Comparison of ENCODE assay signal across 12 cellular contexts in genomic region chr1:183029591-183030000, GRCh38. TPM values are rescaled to one million over a fixed set of nuclear protein-coding genes. Genes with fewer than 3 reads are reported as not detected.
DNase-seq lines count a peak whose midpoint lies in the region; ATAC-seq and TF ChIP-seq lines count a peak whose summit lies in the region.
"Had no signal": no experiment of that assay in that cellular context is flagged by ENCODE, and none has a peak within 500 bp of the region (broad histone marks: within the 10 kb centered on the region; RNA-seq: fewer than 3 reads in every experiment).

No MANE protein-coding gene starts in this region.

- H2BK15ac ChIP-seq in H9 (ENCODE audit: low read depth, low read length) = no peak overlapping the region

- no peak overlapping the region for H3K9ac ChIP-seq in H9 (ENCODE audit: extremely low read depth, insufficient read length, low read length)

- no peak for TF ChIP-seq POLR2A in vagina (IDR thresholded peaks at IDR 0.05)

- no peak overlapping the region for H2BK120ac ChIP-seq in H9 (ENCODE audit: low read depth, low read length, poor library complexity, severe bottlenecking)

- H2BK20ac ChIP-seq in H9 (ENCODE audit: low read depth, low read length, poor library complexity, severe bottlenecking) = no peak overlapping the region

- H3K23me2 ChIP-seq in H9 (ENCODE audit: insufficient read length, low read depth, low read length, poor library complexity, severe bottlenecking) = peaks cover 3% of the 10 kb centered on the region

- H3K9me3 Mint-ChIP-seq in effector memory CD8-positive, alpha-beta T cell = no peaks in the 10 kb centered on the region
- no peaks in the 10 kb centered on the region for H3K9me3 Mint-ChIP-seq in H9

- H3K27me3 Mint-ChIP-seq in effector memory CD8-positive, alpha-beta T cell = peaks cover 54 to 58% of the 10 kb centered on the region in 2 donors
- peaks cover 5% of the 10 kb centered on the region for H3K27me3 Mint-ChIP-seq in H9 (ENCODE audit: low read depth)

- no peak overlapping the region for H3K14ac ChIP-seq in H9 (ENCODE audit: insufficient read depth, low read length)

- H4K20me1 ChIP-seq in H9 (ENCODE audit: control insufficient read depth, insufficient read depth, insufficient read length) = no peaks in the 10 kb centered on the region

- H3K36me3 ChIP-seq in HEK293 (ENCODE audit: control insufficient read depth in 2 of 2, insufficient read depth in 1 of 2, low read length in 2 of 2) = peaks cover 0 to 4% of the 10 kb centered on the region in 2 experiments; a peak in 2 of 3 replicates
- no peaks in the 10 kb centered on the region for H3K36me3 ChIP-seq in vagina

- H3K27ac ChIP-seq in HEK293 (ENCODE audit: extremely low read depth, low read depth, low read length) = no peak overlapping the region
- H3K27ac ChIP-seq in vagina = no peak overlapping the region
- no peak overlapping the region for H3K27ac ChIP-seq in H9 (ENCODE audit: insufficient read length, low read depth, low read length)

- no peaks in the 10 kb centered on the region for H3K79me1 ChIP-seq in H9 (ENCODE audit: insufficient read depth, low read depth, low read length, poor library complexity, severe bottlenecking)

- no peak overlapping the region for H2BK12ac ChIP-seq in H9 (ENCODE audit: insufficient read length, low read depth, low read length)

- ATAC-seq in effector memory CD8-positive, alpha-beta T cell (replicated peaks) = no peak
- no peak for ATAC-seq in HG02973 (IDR thresholded peaks at IDR 0.05; ENCODE audit: unreplicated experiment)

- H3K79me2 ChIP-seq in H9 (ENCODE audit: insufficient read depth, low read length) = peaks cover 2% of the 10 kb centered on the region; the same call in 1 of the 2 replicates

- no peak overlapping the region for H4K91ac ChIP-seq in H9 (ENCODE audit: insufficient read length, low read depth, low read length)

- H3K36me3 Mint-ChIP-seq in effector memory CD8-positive, alpha-beta T cell (ENCODE audit: insufficient read depth) = peaks cover 3% of the 10 kb centered on the region
- H3K36me3 Mint-ChIP-seq in H9 (ENCODE audit: insufficient read depth in 1 of 3, low read depth in 3 of 3) = peaks cover 0 to 4% (median 3%) of the 10 kb centered on the region in 3 experiments; a peak in 2 of 7 replicates

- intact Hi-C loops in vagina (cut with DNase I) = loop anchor here (10.0 kb wide), 2 partner anchors 45 to 105 kb away; no protein-coding TSS in a partner anchor

- WGBS in H9 (ENCODE audit: extremely low coverage, insufficient read length, low lambda C conversion rate) = no CpG with 5 or more reads among the region's 3 CpGs

- H3K23ac ChIP-seq in H9 (ENCODE audit: insufficient read length, low read depth, low read length) = no peak overlapping the region

- TF ChIP-seq CTCF in HEK293 (tag by site-specific recombination; IDR thresholded peaks at IDR 0.05) (no peak), fibroblast of the aortic adventitia (IDR thresholded peaks at IDR 0.05; ENCODE audit: insufficient read depth, low read length) (no peak), vagina (IDR thresholded peaks at IDR 0.05) (no peak), H9 (conservative IDR thresholded peaks at IDR 0.05) (no peak)

- no peak overlapping the region for H3K4ac ChIP-seq in H9 (ENCODE audit: low read depth, low read length)

- H3K4me1 Mint-ChIP-seq in effector memory CD8-positive, alpha-beta T cell (ENCODE audit: low read depth in 2 of 2) = peaks cover 3 to 7% of the 10 kb centered on the region in 2 donors
- H3K4me1 Mint-ChIP-seq in H9 = peaks cover 63 to 69% of the 10 kb centered on the region in 2 experiments

- H3K27me3 ChIP-seq in vagina = no peaks in the 10 kb centered on the region
- no peaks in the 10 kb centered on the region for H3K27me3 ChIP-seq in H9 (ENCODE audit: insufficient read depth, low read length)

- no peak overlapping the region for H2AK5ac ChIP-seq in H9 (ENCODE audit: insufficient read length, low read length)

- no peak overlapping the region for H3K56ac ChIP-seq in H9 (ENCODE audit: insufficient read length, low read depth, low read length)

- H3K4me3 Mint-ChIP-seq in effector memory CD8-positive, alpha-beta T cell = no peak overlapping the region
- no peak overlapping the region for H3K4me3 Mint-ChIP-seq in H9

- H2AFZ ChIP-seq in H9 (ENCODE audit: low read length) = no peak overlapping the region

- DNase-seq in SW480 (ENCODE audit: low spot score) (peak; percentile 31), fibroblast of the aortic adventitia (ENCODE audit: low read depth) (peak; percentile 52), stromal cell of bone marrow (ENCODE audit: low read depth) (peak; percentile 34), vagina (ENCODE audit: extremely low spot score in 2 of 2) (no peak), H9 (no peak)
- no peak for DNase-seq in effector memory CD8-positive, alpha-beta T cell
- DNase-seq: activated CD4-positive, alpha-beta T cell treated with anti-CD3 and anti-CD28 coated beads, Interleukin-2, amount 50 U/mL, for 1 hour; activated naive CD4-positive, alpha-beta T cell treated with Interleukin-2 at 50 U/mL for 16 hours; retina; SHP77 had no signal

- H3K27ac Mint-ChIP-seq in effector memory CD8-positive, alpha-beta T cell = no peak overlapping the region
- H3K27ac Mint-ChIP-seq in H9 = no peak overlapping the region

- H2BK5ac ChIP-seq in H9 (ENCODE audit: insufficient read length, low read length) = no peak overlapping the region

- no peak overlapping the region for H3K4me2 ChIP-seq in H9 (ENCODE audit: insufficient read depth, insufficient read length, low read length)

- no peak overlapping the region for H3T11ph ChIP-seq in H9 (ENCODE audit: low read length)

- POLR2A ChIA-PET in HEK293 (lab: Yijun Ruan, JAX) = interaction anchor here (1.5 kb wide), 1 partner anchor 8 kb away, joined by 4 read pairs; no protein-coding TSS in a partner anchor

- H3K4me3 ChIP-seq in HEK293 (ENCODE audit: low read depth, low read length) (no peak overlapping the region), fibroblast of the aortic adventitia (ENCODE audit: low read depth, low read length) (peak overlapping the region; percentile 41), vagina (no peak overlapping the region)

- H3K4me1 ChIP-seq in HEK293 (ENCODE audit: control insufficient read depth, insufficient read depth, low read length) (peaks cover 33% of the 10 kb centered on the region), vagina (peaks cover 70% of the 10 kb centered on the region), H9 (ENCODE audit: insufficient read depth, low read length) (peaks cover 7% of the 10 kb centered on the region)

- H4K8ac ChIP-seq in H9 (replicated peaks; ENCODE audit: insufficient read length, low read depth, low read length) = no peak overlapping the region

- H4K5ac ChIP-seq in H9 (ENCODE audit: insufficient read length, low read depth, low read length) = no peak overlapping the region

- H3K18ac ChIP-seq in H9 (ENCODE audit: insufficient read length, low read depth, low read length) = no peak overlapping the region

- H3K9me3 ChIP-seq in HEK293 (ENCODE audit: control insufficient read depth, insufficient read depth, low read depth, low read length) (no peaks in the 10 kb centered on the region), vagina (no peaks in the 10 kb centered on the region), H9 (ENCODE audit: control insufficient read depth, low read depth, low read length) (no peaks in the 10 kb centered on the region)

- CTCF ChIA-PET in HEK293 (lab: Yijun Ruan, JAX) = no interaction called here

TF ChIP-seq in HEK293, 187 proteins besides CTCF, POLR2A, EP300 and RAD21 (continues in another document):
- TF ChIP-seq ZBTB20 (tag by site-specific recombination; IDR thresholded peaks at IDR 0.05) (no peak), INSM2 (tag by site-specific recombination; IDR thresholded peaks at IDR 0.05) (peak; percentile 90), ZNF629 (tag by site-specific recombination; IDR thresholded peaks at IDR 0.05) (peak; percentile 84), PBX3 (CRISPR knock-in tag; IDR thresholded peaks at IDR 0.05) (no peak), ZNF24 (tag by site-specific recombination; IDR thresholded peaks at IDR 0.05) (0 out of 2 replicates have a peak, but pooled peaks have one; percentile 34), ZNF600 (tag by site-specific recombination; IDR thresholded peaks at IDR 0.05) (peak; percentile 8; the same call in 1 of the 2 replicates), ZNF311 (tag by site-specific recombination; IDR thresholded peaks at IDR 0.05; ENCODE audit: borderline replicate concordance) (no peak), ZNF184 (tag by site-specific recombination; IDR thresholded peaks at IDR 0.05) (peak; percentile 57; the same call in 1 of the 2 replicates), ZFP37 (tag by site-specific recombination; IDR thresholded peaks at IDR 0.05) (peak; percentile 81)

RNA-seq across cellular contexts. Expression of gene LAMC1, which starts 6.4 kb away (rescaled TPM):
- 564 and 789 TPM in 2 replicates for total RNA-seq in fibroblast of the aortic adventitia (ENCODE audit: low replicate concordance)
- total RNA-seq in vagina = 217 TPM
- total RNA-seq in H9 (2021) = 96.2 and 110 TPM in 2 replicates

Comparison
In these comparisons a context has a peak if more than half of its experiments do, and no peak if none do; other contexts are left out.
1. DNase-seq: peak in SW480 (single experiment), fibroblast of the aortic adventitia (single experiment) and stromal cell of bone marrow (single experiment); none in effector memory CD8-positive, alpha-beta T cell (0 of 3), vagina (0 of 2) and H9 (single experiment).